Comparison of ENCODE assay signal across 8 cellular contexts in genomic region chr9:129497837-129498450, GRCh38.
A peak's percentile ranks its signal among the peaks of the same experiment; 100 is the strongest.
DNase-seq lines count a peak whose midpoint lies in the region; ATAC-seq and TF ChIP-seq lines count a peak whose summit lies in the region.

No MANE protein-coding gene starts in this region.

- peaks cover 4% of the 10 kb centered on the region for H3K36me3 Mint-ChIP-seq in activated naive CD8-positive, alpha-beta T cell
- H3K36me3 Mint-ChIP-seq in activated naive CD8-positive, alpha-beta T cell treated with anti-CD3 and anti-CD28 coated beads for 36 hours, result peaks cover 10% of the 10 kb centered on the region
- H3K36me3 Mint-ChIP-seq in type B pancreatic cell, result no peaks in the 10 kb centered on the region
- H3K36me3 Mint-ChIP-seq in activated CD4-positive, alpha-beta T cell treated with anti-CD3 and anti-CD28 coated beads for 36 hours (ENCODE audit: low read depth), result peaks cover 15% of the 10 kb centered on the region

- H3K27ac ChIP-seq in cingulate gyrus (ENCODE audit: low read depth, low read length) (peak overlapping the region; percentile 99), mucosa of rectum (ENCODE audit: low read depth in 2 of 2, low read length in 2 of 2) (peak overlapping the region; percentile 95 to 97)

- no peak for TF ChIP-seq CTCF in type B pancreatic cell (conservative IDR thresholded peaks at IDR 0.05)

- H3K27me3 ChIP-seq in mucosa of rectum (ENCODE audit: control insufficient read depth in 2 of 2, insufficient read depth in 2 of 2, low read length in 2 of 2), result no peaks in the 10 kb centered on the region

- no peaks in the 10 kb centered on the region for H3K9me3 Mint-ChIP-seq in activated naive CD8-positive, alpha-beta T cell (ENCODE audit: low read depth)
- no peaks in the 10 kb centered on the region for H3K9me3 Mint-ChIP-seq in activated naive CD8-positive, alpha-beta T cell treated with anti-CD3 and anti-CD28 coated beads for 36 hours
- H3K9me3 Mint-ChIP-seq in type B pancreatic cell, result no peaks in the 10 kb centered on the region
- H3K9me3 Mint-ChIP-seq in activated CD4-positive, alpha-beta T cell treated with anti-CD3 and anti-CD28 coated beads for 36 hours (ENCODE audit: low read depth), result no peaks in the 10 kb centered on the region

- intact Hi-C loops in activated CD4-positive, alpha-beta T cell treated with anti-CD3 and anti-CD28 coated beads for 36 hours (cut with DNase I, micrococcal nuclease), result loop anchor here in 1 of 2 experiments (10.0 kb wide), 1 partner anchor 107 kb away; no protein-coding TSS in a partner anchor

- H3K4me3 ChIP-seq in mucosa of rectum (ENCODE audit: low read length in 2 of 2), result peak overlapping the region; percentile 35 to 77

- H3K27me3 Mint-ChIP-seq in activated naive CD8-positive, alpha-beta T cell, result no peaks in the 10 kb centered on the region
- H3K27me3 Mint-ChIP-seq in activated naive CD8-positive, alpha-beta T cell treated with anti-CD3 and anti-CD28 coated beads for 36 hours, result no peaks in the 10 kb centered on the region
- no peaks in the 10 kb centered on the region for H3K27me3 Mint-ChIP-seq in type B pancreatic cell
- H3K27me3 Mint-ChIP-seq in activated CD4-positive, alpha-beta T cell treated with anti-CD3 and anti-CD28 coated beads for 36 hours, result no peaks in the 10 kb centered on the region

- CTCF ChIA-PET in activated CD4-positive, alpha-beta T cell treated with anti-CD3 and anti-CD28 coated beads for 36 hours (lab: Charles Lee), result interaction anchor here (0.6 kb wide), 1 partner anchor 1368 kb away, joined by 3 read pairs; no protein-coding TSS in a partner anchor

- ATAC-seq in activated CD4-positive, alpha-beta T cell treated with anti-CD3 and anti-CD28 coated beads for 36 hours, result no peak

- no peak overlapping the region for H3K4me3 Mint-ChIP-seq in activated naive CD8-positive, alpha-beta T cell
- H3K4me3 Mint-ChIP-seq in activated naive CD8-positive, alpha-beta T cell treated with anti-CD3 and anti-CD28 coated beads for 36 hours, result no peak overlapping the region
- peak overlapping the region; percentile 21 for H3K4me3 Mint-ChIP-seq in type B pancreatic cell
- H3K4me3 Mint-ChIP-seq in activated CD4-positive, alpha-beta T cell treated with anti-CD3 and anti-CD28 coated beads for 36 hours, result no peak overlapping the region

- H3K4me1 ChIP-seq in mucosa of rectum (ENCODE audit: control insufficient read depth in 2 of 2, insufficient read depth in 2 of 2, low read length in 2 of 2), result peaks cover 26 to 27% of the 10 kb centered on the region in 2 donors

- peak overlapping the region; percentile 5 for H3K27ac Mint-ChIP-seq in activated naive CD8-positive, alpha-beta T cell
- H3K27ac Mint-ChIP-seq in activated naive CD8-positive, alpha-beta T cell treated with anti-CD3 and anti-CD28 coated beads for 36 hours, result no peak overlapping the region
- H3K27ac Mint-ChIP-seq in type B pancreatic cell, result peak overlapping the region; percentile 22
- no peak overlapping the region for H3K27ac Mint-ChIP-seq in activated CD4-positive, alpha-beta T cell treated with anti-CD3 and anti-CD28 coated beads for 36 hours

- POLR2A ChIA-PET in activated CD4-positive, alpha-beta T cell treated with anti-CD3 and anti-CD28 coated beads for 36 hours (lab: Charles Lee), result interaction anchor here (0.9 to 1.0 kb wide), 2 partner anchors 14 to 164 kb away, joined by 3 read pairs; no protein-coding TSS in a partner anchor

- H3K9me3 ChIP-seq in mucosa of rectum (ENCODE audit: control insufficient read depth in 2 of 2, low read length in 2 of 2), result no peaks in the 10 kb centered on the region

- peak overlapping the region; percentile 45 to 69 for H3K9ac ChIP-seq in mucosa of rectum (ENCODE audit: low read depth in 1 of 2, low read length in 2 of 2)

- no peak for DNase-seq in activated naive CD8-positive, alpha-beta T cell treated with anti-CD3 and anti-CD28 coated beads for 36 hours
- DNase-seq in type B pancreatic cell (ENCODE audit: extremely low spot score, unreplicated experiment), result no peak
- no peak for DNase-seq in activated CD4-positive, alpha-beta T cell treated with anti-CD3 and anti-CD28 coated beads for 36 hours
- no peak for DNase-seq in NCI-H1930 (lab: John Stamatoyannopoulos, UW)
- no peak for DNase-seq in NCI-H2029 treated with DMSO at 0.1 percent for 48 hours (lab: John Stamatoyannopoulos, UW)

- peaks cover 0 to 3% of the 10 kb centered on the region in 2 donors for H3K36me3 ChIP-seq in mucosa of rectum (ENCODE audit: control insufficient read depth in 2 of 2, insufficient read depth in 2 of 2, low read length in 2 of 2)

- peaks cover 21% of the 10 kb centered on the region for H3K4me1 Mint-ChIP-seq in activated naive CD8-positive, alpha-beta T cell (ENCODE audit: low read depth)
- peaks cover 21% of the 10 kb centered on the region for H3K4me1 Mint-ChIP-seq in activated naive CD8-positive, alpha-beta T cell treated with anti-CD3 and anti-CD28 coated beads for 36 hours
- peaks cover 66% of the 10 kb centered on the region for H3K4me1 Mint-ChIP-seq in type B pancreatic cell (ENCODE audit: unreplicated experiment)
- peaks cover 22% of the 10 kb centered on the region for H3K4me1 Mint-ChIP-seq in activated CD4-positive, alpha-beta T cell treated with anti-CD3 and anti-CD28 coated beads for 36 hours

Comparison
In these comparisons a context has a peak if more than half of its experiments do, and no peak if none do; other contexts are left out.
1. H3K27ac Mint-ChIP-seq: peak in activated naive CD8-positive, alpha-beta T cell (single experiment) and type B pancreatic cell (single experiment); none in activated naive CD8-positive, alpha-beta T cell treated with anti-CD3 and anti-CD28 coated beads for 36 hours (single experiment) and activated CD4-positive, alpha-beta T cell treated with anti-CD3 and anti-CD28 coated beads for 36 hours (single experiment).